1 cellular context compared by ENCODE assay signal in the genomic region with DNA sequence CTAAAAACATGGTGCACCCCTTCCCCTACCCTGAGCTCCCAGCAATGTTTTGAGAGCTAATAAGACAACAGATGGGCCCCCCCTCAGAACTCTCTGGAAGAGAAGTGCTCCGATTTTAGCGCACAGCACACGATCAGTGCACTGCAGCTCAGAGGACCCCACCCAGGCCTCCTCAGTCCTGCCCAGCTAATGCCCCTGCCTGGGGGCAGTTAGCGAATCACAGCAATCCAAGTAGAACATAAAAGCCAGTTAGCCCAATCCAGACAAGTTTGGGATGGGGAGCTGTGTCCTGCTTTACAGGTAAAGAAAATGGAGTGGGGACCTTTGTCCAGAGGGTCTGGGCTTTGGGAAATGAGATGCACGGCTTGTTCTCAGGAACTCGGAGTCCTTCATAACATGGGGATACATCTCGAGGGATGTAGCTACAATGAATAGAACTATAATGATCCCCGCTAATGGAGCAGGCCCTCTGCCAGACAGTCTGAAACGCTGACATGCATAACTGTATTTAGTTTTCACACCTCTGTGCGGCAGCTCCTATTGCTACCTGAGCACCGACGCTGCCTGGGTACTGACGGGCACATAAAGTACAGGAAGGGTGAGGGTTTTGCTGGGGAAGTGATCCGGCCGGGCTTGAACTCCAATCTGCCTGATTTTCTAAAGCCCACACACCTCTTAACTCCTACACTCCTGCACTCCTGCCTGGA.
TF ChIP-seq lines count a peak whose summit lies in the region.

No MANE protein-coding gene starts in this region.

TF ChIP-seq in IMR-90, 13 proteins besides CTCF, POLR2A, EP300 and RAD21:
- TF ChIP-seq MXI1 (IDR thresholded peaks at IDR 0.05; ENCODE audit: borderline replicate concordance, low read depth, low read length): no peak
- TF ChIP-seq, protein P1, sequence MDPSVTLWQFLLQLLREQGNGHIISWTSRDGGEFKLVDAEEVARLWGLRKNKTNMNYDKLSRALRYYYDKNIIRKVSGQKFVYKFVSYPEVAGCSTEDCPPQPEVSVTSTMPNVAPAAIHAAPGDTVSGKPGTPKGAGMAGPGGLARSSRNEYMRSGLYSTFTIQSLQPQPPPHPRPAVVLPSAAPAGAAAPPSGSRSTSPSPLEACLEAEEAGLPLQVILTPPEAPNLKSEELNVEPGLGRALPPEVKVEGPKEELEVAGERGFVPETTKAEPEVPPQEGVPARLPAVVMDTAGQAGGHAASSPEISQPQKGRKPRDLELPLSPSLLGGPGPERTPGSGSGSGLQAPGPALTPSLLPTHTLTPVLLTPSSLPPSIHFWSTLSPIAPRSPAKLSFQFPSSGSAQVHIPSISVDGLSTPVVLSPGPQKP (IDR thresholded peaks at IDR 0.05; ENCODE audit: borderline replicate concordance, low read depth, low read length): no peak
- TF ChIP-seq MAFK (IDR thresholded peaks at IDR 0.05; ENCODE audit: low read depth, low read length): no peak
- TF ChIP-seq MAZ (IDR thresholded peaks at IDR 0.05; ENCODE audit: borderline replicate concordance, low read depth, low read length): no peak
- TF ChIP-seq, protein P2, sequence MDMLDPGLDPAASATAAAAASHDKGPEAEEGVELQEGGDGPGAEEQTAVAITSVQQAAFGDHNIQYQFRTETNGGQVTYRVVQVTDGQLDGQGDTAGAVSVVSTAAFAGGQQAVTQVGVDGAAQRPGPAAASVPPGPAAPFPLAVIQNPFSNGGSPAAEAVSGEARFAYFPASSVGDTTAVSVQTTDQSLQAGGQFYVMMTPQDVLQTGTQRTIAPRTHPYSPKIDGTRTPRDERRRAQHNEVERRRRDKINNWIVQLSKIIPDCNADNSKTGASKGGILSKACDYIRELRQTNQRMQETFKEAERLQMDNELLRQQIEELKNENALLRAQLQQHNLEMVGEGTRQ (IDR thresholded peaks at IDR 0.05; ENCODE audit: low read depth, low read length): no peak
- no peak for TF ChIP-seq RCOR1 (IDR thresholded peaks at IDR 0.05; ENCODE audit: insufficient replicate concordance, low read length)
- TF ChIP-seq FOS (IDR thresholded peaks at IDR 0.05; ENCODE audit: low read depth, low read length): no peak
